ENCODE assay signal across 12 cellular contexts in the genomic region with DNA sequence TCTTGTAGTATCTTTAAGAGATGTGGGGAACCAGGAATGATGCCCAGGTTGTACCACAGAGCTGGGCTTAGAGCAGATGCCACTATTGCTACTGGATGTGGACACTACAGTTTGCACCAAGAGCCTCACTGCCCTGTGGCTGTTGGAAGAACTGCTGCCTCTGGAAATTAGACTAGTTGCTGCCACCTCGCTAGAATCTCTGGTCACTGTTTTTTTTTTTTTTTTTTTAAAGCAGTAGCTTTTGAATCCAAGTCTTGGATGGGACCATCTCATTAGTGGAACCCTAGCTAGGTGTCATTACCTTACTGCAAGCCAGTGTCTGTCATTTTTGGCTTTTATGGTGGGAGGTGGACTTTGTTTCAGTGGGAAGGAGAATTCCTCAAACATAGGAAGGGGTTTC.
DNase-seq lines count a peak whose midpoint lies in the region; ATAC-seq and TF ChIP-seq lines count a peak whose summit lies in the region.
"Had no signal": no experiment of that assay in that cellular context is flagged by ENCODE, and none has a peak within 500 bp of the region (broad histone marks: within the 10 kb centered on the region; RNA-seq: fewer than 3 reads in every experiment).

No MANE protein-coding gene starts in this region.

- TF ChIP-seq POLR2A in uterus (IDR thresholded peaks at IDR 0.05), result no peak

- no peaks in the 10 kb centered on the region for H3K36me3 ChIP-seq in right atrium auricular region
- no peaks in the 10 kb centered on the region for H3K36me3 ChIP-seq in uterus
- H3K36me3 ChIP-seq: neutrophil had no signal

- TF ChIP-seq CTCF in right atrium auricular region (IDR thresholded peaks at IDR 0.05) (peak; percentile 15 to 51), uterus (IDR thresholded peaks at IDR 0.05) (no peak)

- H3K27ac ChIP-seq in right atrium auricular region (peak overlapping the region; percentile 53 to 92), uterus (peak overlapping the region; percentile 30 to 68)
- H3K27ac ChIP-seq: neutrophil had no signal

- no peaks in the 10 kb centered on the region for H3K9me3 Mint-ChIP-seq in activated T-helper 17 cell treated with anti-CD3 and anti-CD28 coated beads, Interleukin-2, amount 50 U/mL, for 72 hours

- intact Hi-C loops in uterus (cut with DNase I; ENCODE audit: low total_unique reads), result no loop called here

- no peaks in the 10 kb centered on the region for H3K27me3 ChIP-seq in right atrium auricular region
- no peaks in the 10 kb centered on the region for H3K27me3 ChIP-seq in uterus
- H3K27me3 ChIP-seq: neutrophil had no signal

- H3K4me1 ChIP-seq in right atrium auricular region (peaks cover 0 to 47% of the 10 kb centered on the region in 2 donors), uterus (no peaks in the 10 kb centered on the region)

- no peaks in the 10 kb centered on the region for H3K36me3 Mint-ChIP-seq in activated T-helper 17 cell treated with anti-CD3 and anti-CD28 coated beads, Interleukin-2, amount 50 U/mL, for 72 hours (ENCODE audit: low read depth)

- ATAC-seq in activated T-helper 17 cell treated with anti-CD3 and anti-CD28 coated beads, Interleukin-2, amount 50 U/mL, for 72 hours (replicated peaks), result no peak
- no peak for ATAC-seq in GM21390 (IDR thresholded peaks at IDR 0.05; ENCODE audit: unreplicated experiment)
- no peak for ATAC-seq in GM19023 (IDR thresholded peaks at IDR 0.05; ENCODE audit: unreplicated experiment)
- no peak for ATAC-seq in HG03460 (IDR thresholded peaks at IDR 0.05; ENCODE audit: unreplicated experiment)
- ATAC-seq: Panc1 had no signal

- H3K27me3 Mint-ChIP-seq in activated T-helper 17 cell treated with anti-CD3 and anti-CD28 coated beads, Interleukin-2, amount 50 U/mL, for 72 hours, result no peaks in the 10 kb centered on the region

- H3K9me3 ChIP-seq in right atrium auricular region (no peaks in the 10 kb centered on the region), uterus (no peaks in the 10 kb centered on the region)
- H3K9me3 ChIP-seq: neutrophil had no signal

- H3K4me3 ChIP-seq in right atrium auricular region, result no peak overlapping the region
- no peak overlapping the region for H3K4me3 ChIP-seq in uterus

- no peak overlapping the region for H3K27ac Mint-ChIP-seq in activated T-helper 17 cell treated with anti-CD3 and anti-CD28 coated beads, Interleukin-2, amount 50 U/mL, for 72 hours

- peak; percentile 25 for DNase-seq in SIG-M5 treated with dmso at 0.1 percent for 504 hours (lab: John Stamatoyannopoulos, UW; ENCODE audit: unreplicated experiment)
- DNase-seq in SIG-M5 (lab: John Stamatoyannopoulos, UW), result no peak
- DNase-seq in right atrium auricular region (ENCODE audit: low spot score), result no peak
- DNase-seq in uterus, result no peak
- DNase-seq: hypothalamus, Karpas-422 had no signal

- H3K4me3 Mint-ChIP-seq in activated T-helper 17 cell treated with anti-CD3 and anti-CD28 coated beads, Interleukin-2, amount 50 U/mL, for 72 hours, result peak overlapping the region; percentile 16

- peaks cover 13% of the 10 kb centered on the region for H3K4me1 Mint-ChIP-seq in activated T-helper 17 cell treated with anti-CD3 and anti-CD28 coated beads, Interleukin-2, amount 50 U/mL, for 72 hours

Comparison
In these comparisons a context has a peak if more than half of its experiments do, and no peak if none do; other contexts are left out.
1. CTCF ChIP-seq: peak in right atrium auricular region (2 of 2); none in uterus (0 of 4).